8 cellular contexts compared by ENCODE assay signal in genomic region chr1:165828103-165828558, GRCh38. TPM values are rescaled to one million over a fixed set of nuclear protein-coding genes. Genes with fewer than 3 reads are reported as not detected.
DNase-seq lines count a peak whose midpoint lies in the region; ATAC-seq and TF ChIP-seq lines count a peak whose summit lies in the region.

No MANE protein-coding gene starts in this region.

- peaks cover 8% of the 10 kb centered on the region for H3K36me3 ChIP-seq in endodermal cell (ENCODE audit: control insufficient read depth, insufficient read depth, low read length)
- no peaks in the 10 kb centered on the region for H3K36me3 ChIP-seq in mucosa of stomach (ENCODE audit: control insufficient read depth, insufficient read depth, low read length)

- ATAC-seq in GM18511 (IDR thresholded peaks at IDR 0.05; ENCODE audit: unreplicated experiment) (peak; percentile 53), HG02973 (IDR thresholded peaks at IDR 0.05; ENCODE audit: unreplicated experiment) (peak; percentile 33)
- ATAC-seq in stimulated activated naive B cell treated with anti-CD40 and anti-IgM and Interleukin-4, amounts not matched to agents 10 μg/mL and 1 μg/mL and 100 μg/mL, for 72 hours (replicated peaks) = peak; percentile 64 to 65

- WGBS in endodermal cell (ENCODE audit: insufficient coverage in 1 of 2, insufficient read length in 1 of 2), 2 experiments = 0% methylated on average over 2 to 43 of the region's 43 CpGs

- peak overlapping the region; percentile 96 for H3K27ac Mint-ChIP-seq in endodermal cell
- H3K27ac Mint-ChIP-seq in stimulated activated naive B cell treated with anti-CD40 and anti-IgM and Interleukin-4, amounts not matched to agents 10 μg/mL and 1 μg/mL and 100 μg/mL, for 72 hours = peak overlapping the region; percentile 94

- no peaks in the 10 kb centered on the region for H3K27me3 Mint-ChIP-seq in endodermal cell (ENCODE audit: insufficient read depth)
- no peaks in the 10 kb centered on the region for H3K27me3 Mint-ChIP-seq in stimulated activated naive B cell treated with anti-CD40 and anti-IgM and Interleukin-4, amounts not matched to agents 10 μg/mL and 1 μg/mL and 100 μg/mL, for 72 hours

- no peaks in the 10 kb centered on the region for H3K9me3 Mint-ChIP-seq in endodermal cell
- H3K9me3 Mint-ChIP-seq in stimulated activated naive B cell treated with anti-CD40 and anti-IgM and Interleukin-4, amounts not matched to agents 10 μg/mL and 1 μg/mL and 100 μg/mL, for 72 hours = no peaks in the 10 kb centered on the region

- peaks cover 36% of the 10 kb centered on the region for H3K4me1 Mint-ChIP-seq in endodermal cell
- H3K4me1 Mint-ChIP-seq in stimulated activated naive B cell treated with anti-CD40 and anti-IgM and Interleukin-4, amounts not matched to agents 10 μg/mL and 1 μg/mL and 100 μg/mL, for 72 hours = peaks cover 14 to 39% of the 10 kb centered on the region in 2 donors

- peaks cover 12% of the 10 kb centered on the region for H3K36me3 Mint-ChIP-seq in endodermal cell (ENCODE audit: low read depth)
- peaks cover 10 to 16% of the 10 kb centered on the region in 2 donors for H3K36me3 Mint-ChIP-seq in stimulated activated naive B cell treated with anti-CD40 and anti-IgM and Interleukin-4, amounts not matched to agents 10 μg/mL and 1 μg/mL and 100 μg/mL, for 72 hours

- peak overlapping the region; percentile 77 for H3K27ac ChIP-seq in endodermal cell (ENCODE audit: low read depth, low read length)

- H3K27me3 ChIP-seq in endodermal cell (ENCODE audit: control insufficient read depth, insufficient read depth, low read length, poor library complexity, severe bottlenecking) (no peaks in the 10 kb centered on the region), mucosa of stomach (ENCODE audit: control insufficient read depth, insufficient read depth, low read length) (no peaks in the 10 kb centered on the region)

- H3K4me3 ChIP-seq in endodermal cell (ENCODE audit: low read length) = peak overlapping the region; percentile 100
- H3K4me3 ChIP-seq in mucosa of stomach (ENCODE audit: low read length) = peak overlapping the region; percentile 99

- peak overlapping the region; percentile 94 for H3K4me3 Mint-ChIP-seq in endodermal cell
- H3K4me3 Mint-ChIP-seq in stimulated activated naive B cell treated with anti-CD40 and anti-IgM and Interleukin-4, amounts not matched to agents 10 μg/mL and 1 μg/mL and 100 μg/mL, for 72 hours = peak overlapping the region; percentile 89 to 96

- H3K9ac ChIP-seq in endodermal cell (ENCODE audit: extremely low read depth, low read length, poor library complexity, severe bottlenecking) (peak overlapping the region; percentile 92), mucosa of stomach (ENCODE audit: low read length) (peak overlapping the region; percentile 91)

- H3K9me3 ChIP-seq in endodermal cell (ENCODE audit: control insufficient read depth, low read length) (no peaks in the 10 kb centered on the region), mucosa of stomach (ENCODE audit: control insufficient read depth, low read length) (no peaks in the 10 kb centered on the region)

- H3K4me1 ChIP-seq in endodermal cell (ENCODE audit: control insufficient read depth, insufficient read depth, low read length) (peaks cover 12% of the 10 kb centered on the region), mucosa of stomach (ENCODE audit: control insufficient read depth, insufficient read depth, low read length) (peaks cover 17% of the 10 kb centered on the region)

- peak; percentile 35 for TF ChIP-seq CTCF in endodermal cell (conservative IDR thresholded peaks at IDR 0.05)

- DNase-seq in AG08395 (ENCODE audit: low spot score) (peak; percentile 41), NCI-H2227 (lab: John Stamatoyannopoulos, UW; ENCODE audit: unreplicated experiment) (peak; percentile 76), endodermal cell (peak; percentile 74)
- peak; percentile 26 to 35 for DNase-seq in activated CD4-positive, alpha-beta T cell treated with anti-CD3 and anti-CD28 coated beads, Interleukin-2, amount 50 U/mL, for 4 hours
- DNase-seq in stimulated activated naive B cell treated with anti-CD40 and anti-IgM and Interleukin-4, amounts not matched to agents 10 μg/mL and 1 μg/mL and 100 μg/mL, for 72 hours = peak; percentile 54

RNA-seq across cellular contexts. Expression of gene UCK2, which starts 0.7 kb away (rescaled TPM):
- 10 to 100 TPM; 65.8 to 73.6 TPM for total RNA-seq in endodermal cell
- 56.3 TPM for polyA plus RNA-seq in endodermal cell (2013, experiment 1 of 2)
- polyA plus RNA-seq in endodermal cell (2013, experiment 2 of 2) = 54.6 TPM

RNA-seq across cellular contexts. Expression of gene TMCO1, which starts 59.5 kb away (rescaled TPM):
- total RNA-seq in endodermal cell = 10 to 100 TPM; 76.2 to 79.6 TPM
- polyA plus RNA-seq in endodermal cell (2013, experiment 1 of 2) = 87.7 TPM
- 81.1 TPM for polyA plus RNA-seq in endodermal cell (2013, experiment 2 of 2)

Comparison
In these comparisons a context has a peak if more than half of its experiments do, and no peak if none do; other contexts are left out.
1. Peak in every context shown above with its lines: DNase-seq, ATAC-seq, H3K4me3 ChIP-seq and H3K27ac ChIP-seq.